25 cellular contexts compared by ENCODE assay signal in the genomic region with DNA sequence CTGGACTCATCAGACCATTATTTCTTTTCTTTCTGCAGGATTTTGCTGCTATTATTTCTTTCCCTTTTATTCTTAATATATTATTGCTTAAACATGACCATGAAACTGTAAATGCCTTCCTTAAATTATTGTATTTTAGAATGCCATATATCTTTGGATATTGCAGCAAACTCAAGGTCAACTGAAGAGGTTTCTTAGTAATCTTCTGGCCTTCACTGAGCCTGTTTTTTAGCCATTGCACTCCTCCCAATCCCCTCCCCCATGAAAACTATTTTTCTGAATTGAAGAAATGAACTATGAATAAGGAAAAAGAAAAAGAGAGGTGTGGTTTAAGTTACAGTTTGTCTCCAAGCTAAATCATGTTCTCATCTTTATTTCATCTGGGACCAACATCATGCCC. TPM values are rescaled to one million over a fixed set of nuclear protein-coding genes. Genes with fewer than 3 reads are reported as not detected.
"Had no signal": no experiment of that assay in that cellular context is flagged by ENCODE, and none has a peak within 500 bp of the region (broad histone marks: within the 10 kb centered on the region; RNA-seq: fewer than 3 reads in every experiment).

No MANE protein-coding gene starts in this region.

- DNase-seq: head of caudate nucleus; hippocampal formation; kidney glomerular epithelial cell; left colon; left lung; mesendoderm; naive B cell; natural killer cell; nephron progenitor cell; occipital lobe; small intestine; spleen; stimulated activated CD4-positive, alpha-beta T cell treated with anti-CD3 and anti-CD28 coated beads, Interleukin-4, amount 100 ng/mL, for 24 hours; stimulated activated naive CD4-positive, alpha-beta T cell; substantia nigra had no signal

- H3K4me1 ChIP-seq: parathyroid adenoma had no signal

- H3K4me3 ChIP-seq: left lung, lung, neural progenitor cell, right atrium auricular region, sigmoid colon, spleen, tibial nerve had no signal

- H3K27ac ChIP-seq: left lung, neural progenitor cell, neutrophil, parathyroid adenoma, spleen had no signal

- ATAC-seq: left colon; left lung; natural killer cell; stimulated activated effector memory CD8-positive, alpha-beta T cell treated with anti-CD3 and anti-CD28 coated beads, Interleukin-12 subunit alpha, Interleukin-12 subunit beta, amount 100 ng/mL, for 72 hours had no signal

- H3K36me3 ChIP-seq: left lung, neural progenitor cell, neutrophil, right atrium auricular region, sigmoid colon, spleen, tibial nerve had no signal

- H3K27me3 ChIP-seq: left lung, neural progenitor cell, neutrophil, right atrium auricular region, sigmoid colon, spleen, tibial nerve had no signal

- H3K9me3 ChIP-seq: left lung, neutrophil, right atrium auricular region, sigmoid colon, spleen, tibial nerve had no signal

RNA-seq across cellular contexts. Expression of a gene that starts 51.2 kb away (rescaled TPM):
- total RNA-seq: mononuclear cell had no signal
- polyA plus RNA-seq: keratinocyte had no signal
